ENCODE assay signal across 1 cellular context in the genomic region with DNA sequence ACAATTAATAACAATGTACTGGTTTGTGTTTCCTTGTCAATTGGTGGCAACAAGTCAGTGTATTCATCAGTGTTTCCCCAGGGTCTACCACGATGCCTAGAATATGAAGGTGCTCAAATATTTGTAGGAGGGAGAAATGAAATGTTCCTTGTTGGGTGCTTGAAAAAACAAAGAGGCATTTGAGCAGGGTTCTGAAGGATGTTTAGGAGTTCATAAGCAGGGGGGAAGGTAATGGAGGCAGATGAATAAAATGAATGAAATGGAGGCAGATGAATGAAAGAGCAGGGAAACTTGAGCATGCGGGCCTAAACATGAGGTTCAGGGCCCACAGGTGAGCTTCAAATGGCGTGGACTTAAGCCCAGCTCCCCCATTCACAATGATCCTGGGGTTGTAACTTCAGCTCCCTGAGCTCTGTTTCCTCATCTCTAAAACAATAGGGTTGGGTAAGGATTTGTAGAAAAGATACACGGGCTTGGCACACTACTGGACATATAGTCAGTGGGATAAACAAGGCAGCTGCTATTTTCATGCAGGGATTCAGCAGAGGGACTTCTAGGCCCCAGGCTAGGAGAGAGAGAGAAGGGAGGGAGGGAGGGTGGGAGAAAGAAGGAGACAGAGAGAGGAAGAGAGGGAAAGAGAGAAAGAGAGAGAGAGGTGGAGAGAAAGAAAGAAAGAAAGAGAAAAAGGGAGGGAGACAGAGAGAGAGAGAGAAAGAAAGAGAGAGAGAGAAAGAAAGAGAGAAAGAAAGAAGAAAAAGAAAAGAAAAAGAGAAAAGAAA.
TF ChIP-seq lines count a peak whose summit lies in the region.

No MANE protein-coding gene starts in this region.

TF ChIP-seq in IMR-90, 13 proteins besides CTCF, POLR2A, EP300 and RAD21:
- TF ChIP-seq RCOR1 (IDR thresholded peaks at IDR 0.05; ENCODE audit: insufficient replicate concordance, low read length) (no peak), CHD1 (IDR thresholded peaks at IDR 0.05; ENCODE audit: low read depth, low read length) (no peak), NFE2L2 (IDR thresholded peaks at IDR 0.05; ENCODE audit: low read depth, low read length) (no peak), RFX5 (IDR thresholded peaks at IDR 0.05; ENCODE audit: low read depth, low read length) (no peak), MAFK (IDR thresholded peaks at IDR 0.05; ENCODE audit: low read depth, low read length) (no peak), SMC3 (IDR thresholded peaks at IDR 0.05; ENCODE audit: low read depth, low read length) (no peak), CEBPB (IDR thresholded peaks at IDR 0.05; ENCODE audit: low read depth, low read length) (no peak), BHLHE40 (IDR thresholded peaks at IDR 0.05; ENCODE audit: low read depth, low read length) (no peak)
- TF ChIP-seq, protein P1, sequence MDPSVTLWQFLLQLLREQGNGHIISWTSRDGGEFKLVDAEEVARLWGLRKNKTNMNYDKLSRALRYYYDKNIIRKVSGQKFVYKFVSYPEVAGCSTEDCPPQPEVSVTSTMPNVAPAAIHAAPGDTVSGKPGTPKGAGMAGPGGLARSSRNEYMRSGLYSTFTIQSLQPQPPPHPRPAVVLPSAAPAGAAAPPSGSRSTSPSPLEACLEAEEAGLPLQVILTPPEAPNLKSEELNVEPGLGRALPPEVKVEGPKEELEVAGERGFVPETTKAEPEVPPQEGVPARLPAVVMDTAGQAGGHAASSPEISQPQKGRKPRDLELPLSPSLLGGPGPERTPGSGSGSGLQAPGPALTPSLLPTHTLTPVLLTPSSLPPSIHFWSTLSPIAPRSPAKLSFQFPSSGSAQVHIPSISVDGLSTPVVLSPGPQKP (IDR thresholded peaks at IDR 0.05; ENCODE audit: borderline replicate concordance, low read depth, low read length): no peak
- TF ChIP-seq, protein P2, sequence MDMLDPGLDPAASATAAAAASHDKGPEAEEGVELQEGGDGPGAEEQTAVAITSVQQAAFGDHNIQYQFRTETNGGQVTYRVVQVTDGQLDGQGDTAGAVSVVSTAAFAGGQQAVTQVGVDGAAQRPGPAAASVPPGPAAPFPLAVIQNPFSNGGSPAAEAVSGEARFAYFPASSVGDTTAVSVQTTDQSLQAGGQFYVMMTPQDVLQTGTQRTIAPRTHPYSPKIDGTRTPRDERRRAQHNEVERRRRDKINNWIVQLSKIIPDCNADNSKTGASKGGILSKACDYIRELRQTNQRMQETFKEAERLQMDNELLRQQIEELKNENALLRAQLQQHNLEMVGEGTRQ (IDR thresholded peaks at IDR 0.05; ENCODE audit: low read depth, low read length): no peak
